Comparison of ENCODE assay signal across 10 cellular contexts in genomic region chr18:13447621-13448020, GRCh38.
A peak's percentile ranks its signal among the peaks of the same experiment; 100 is the strongest.
DNase-seq lines count a peak whose midpoint lies in the region; ATAC-seq and TF ChIP-seq lines count a peak whose summit lies in the region.
"Had no signal": no experiment of that assay in that cellular context is flagged by ENCODE, and none has a peak within 500 bp of the region (broad histone marks: within the 10 kb centered on the region; RNA-seq: fewer than 3 reads in every experiment).

No MANE protein-coding gene starts in this region.

- peak overlapping the region; percentile 94 for H3K4me2 ChIP-seq in BLaER1

- peaks cover 46% of the 10 kb centered on the region for H3K36me3 ChIP-seq in BLaER1
- H3K36me3 ChIP-seq: stomach had no signal

- DNase-seq in NCI-H187 treated with DMSO at 0.1 percent for 48 hours (lab: John Stamatoyannopoulos, UW), result peak; percentile 56
- DNase-seq in coronary artery (ENCODE audit: low spot score), result peak; percentile 79
- no peak for DNase-seq in naive B cell
- no peak for DNase-seq in NOMO-1 treated with dmso at 0.1 percent for 144 hours (lab: John Stamatoyannopoulos, UW; ENCODE audit: unreplicated experiment)
- DNase-seq in GDM1 (lab: John Stamatoyannopoulos, UW), result no peak
- DNase-seq: activated CD8-positive, alpha-beta memory T cell treated with anti-CD3 and anti-CD28 coated beads for 24 hours; stomach had no signal

- no peak for TF ChIP-seq CTCF in coronary artery (IDR thresholded peaks at IDR 0.05)

- H3K36me3 Mint-ChIP-seq in naive B cell, result no peaks in the 10 kb centered on the region

- peaks cover 0 to 9% (median 6%) of the 10 kb centered on the region in 3 donors for H3K27me3 Mint-ChIP-seq in naive B cell

- H3K4me1 ChIP-seq in BLaER1, result peaks cover 100% of the 10 kb centered on the region

- H3K9me3 ChIP-seq in BLaER1, result no peaks in the 10 kb centered on the region
- H3K9me3 ChIP-seq: stomach had no signal

- peak overlapping the region; percentile 66 for H3K27ac ChIP-seq in BLaER1
- peak overlapping the region; percentile 48 to 68 for H3K27ac ChIP-seq in coronary artery

- peaks cover 49% of the 10 kb centered on the region for H4K20me1 ChIP-seq in BLaER1

- ATAC-seq in naive B cell (ENCODE audit: low read depth in 2 of 2) (peak; percentile 27 to 79), GM19328 (IDR thresholded peaks at IDR 0.05; ENCODE audit: unreplicated experiment) (no peak), HG02981 (IDR thresholded peaks at IDR 0.05; ENCODE audit: unreplicated experiment) (no peak)

- H3K4me1 Mint-ChIP-seq in naive B cell, result peaks cover 12 to 23% (median 17%) of the 10 kb centered on the region in 3 donors

- H3K4me3 ChIP-seq in BLaER1 (0 out of 2 replicates have a peak overlapping the region, but pooled peaks have one; percentile 3), coronary artery (peak overlapping the region; percentile 51)
- H3K4me3 ChIP-seq: stomach had no signal

- peak overlapping the region in 5 of 8 donors; percentile 3 to 61 (median 16) for H3K4me3 Mint-ChIP-seq in naive B cell

- H3K9ac ChIP-seq in BLaER1, result peak overlapping the region; percentile 49

- H3K27ac Mint-ChIP-seq in naive B cell, result peak overlapping the region; percentile 49 to 90 (median 70)

- no peaks in the 10 kb centered on the region for H3K9me3 Mint-ChIP-seq in naive B cell

- no peaks in the 10 kb centered on the region for H3K27me3 ChIP-seq in BLaER1

Comparison
In these comparisons a context has a peak if more than half of its experiments do, and no peak if none do; other contexts are left out.
1. DNase-seq: peak in NCI-H187 treated with DMSO at 0.1 percent for 48 hours (single experiment) and coronary artery (single experiment); none in naive B cell (single experiment), NOMO-1 treated with dmso at 0.1 percent for 144 hours (single experiment) and GDM1 (single experiment).
2. ATAC-seq: peak in naive B cell (2 of 2); none in GM19328 (single experiment) and HG02981 (single experiment).